Comparison of ENCODE assay signal across 7 cellular contexts in the genomic region with DNA sequence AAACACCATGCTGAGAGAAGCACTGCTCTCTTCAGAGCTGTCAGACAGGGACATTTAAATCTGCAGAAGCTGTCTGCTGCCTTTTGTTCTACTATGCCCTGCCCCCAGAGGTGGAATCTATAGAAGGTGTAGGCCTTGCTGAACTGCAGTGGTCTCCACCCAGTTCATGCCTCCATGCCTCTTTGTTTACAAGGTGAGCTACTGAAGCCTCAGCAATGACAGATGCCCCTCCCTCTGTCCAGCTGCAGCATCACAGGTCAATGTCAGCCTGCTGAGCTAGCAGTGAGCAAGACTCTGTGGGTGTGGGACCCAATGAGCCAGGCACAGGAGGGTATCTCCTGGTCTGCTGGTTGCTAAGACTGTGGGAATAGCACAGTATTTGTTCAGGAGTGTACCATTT. TPM values are rescaled to one million over a fixed set of nuclear protein-coding genes. Genes with fewer than 3 reads are reported as not detected.
"Had no signal": no experiment of that assay in that cellular context is flagged by ENCODE, and none has a peak within 500 bp of the region (broad histone marks: within the 10 kb centered on the region; RNA-seq: fewer than 3 reads in every experiment).

No MANE protein-coding gene starts in this region.

- FAIRE-seq: H1, H54 had no signal

- H2AFZ ChIP-seq: GM23338 had no signal

- H3K27ac ChIP-seq: HL-60 had no signal

- H3K4me3 ChIP-seq: GM23338 had no signal

- ATAC-seq: GM23338 had no signal

- DNase-seq: H9, HCEC 1CT had no signal

- H3K4me2 ChIP-seq: GM23338 had no signal

RNA-seq across cellular contexts. Expression of a gene that starts 25.4 kb away (rescaled TPM):
- total RNA-seq: GM23338, H1, H9 had no signal
- polyA plus RNA-seq: GM23338, H1, IgD-negative memory B cell had no signal
